In genomic region chr1:16644179-16645043, GRCh38 we compare ENCODE assay signal across 1 cellular context.
TF ChIP-seq lines count a peak whose summit lies in the region.

No MANE protein-coding gene starts in this region.

TF ChIP-seq in HepG2, 621 proteins besides CTCF, POLR2A, EP300 and RAD21 (continued from another document and continues in another):
- peak; percentile 91; the same call in 1 of the 2 replicates for TF ChIP-seq ZBTB39 (CRISPR knock-in tag; IDR thresholded peaks at IDR 0.05)
- TF ChIP-seq KAT8 (CRISPR knock-in tag; IDR thresholded peaks at IDR 0.05), result peak; percentile 98
- TF ChIP-seq ZNF775 (CRISPR knock-in tag; IDR thresholded peaks at IDR 0.05; ENCODE audit: borderline replicate concordance), result peak; percentile 90; the same call in 1 of the 2 replicates
- TF ChIP-seq ZNF10 (CRISPR knock-in tag; IDR thresholded peaks at IDR 0.05; ENCODE audit: borderline replicate concordance, low read depth), result no peak
- TF ChIP-seq HOXA9 (CRISPR knock-in tag; IDR thresholded peaks at IDR 0.05; ENCODE audit: borderline replicate concordance), result no peak
- TF ChIP-seq RBFOX2 (IDR thresholded peaks at IDR 0.05; ENCODE audit: low read depth, low read length), result peak; percentile 99
- TF ChIP-seq ARID4A (CRISPR knock-in tag; IDR thresholded peaks at IDR 0.05; ENCODE audit: borderline replicate concordance), result peak; percentile 98
- peak; percentile 95 for TF ChIP-seq ZNF687 (CRISPR knock-in tag; IDR thresholded peaks at IDR 0.05)
- peak; percentile 95 for TF ChIP-seq REXO4 (CRISPR knock-in tag; IDR thresholded peaks at IDR 0.05; ENCODE audit: borderline replicate concordance)
- peak; percentile 95 for TF ChIP-seq ZKSCAN8 (CRISPR knock-in tag; IDR thresholded peaks at IDR 0.05; ENCODE audit: borderline replicate concordance)
- no peak for TF ChIP-seq TCF7L2 (IDR thresholded peaks at IDR 0.05; ENCODE audit: low read depth, low read length)
- TF ChIP-seq NR2F6 (IDR thresholded peaks at IDR 0.05), result no peak
- peak; percentile 97 for TF ChIP-seq NR2F6 (CRISPR knock-in tag; IDR thresholded peaks at IDR 0.05)
- TF ChIP-seq ONECUT2 (CRISPR knock-in tag; IDR thresholded peaks at IDR 0.05), result peak; percentile 43; the same call in 1 of the 2 replicates
- peak; percentile 99 for TF ChIP-seq SRSF4 (IDR thresholded peaks at IDR 0.05; ENCODE audit: low read depth, low read length, poor library complexity, severe bottlenecking)
- TF ChIP-seq TIGD3 (CRISPR knock-in tag; IDR thresholded peaks at IDR 0.05; ENCODE audit: borderline replicate concordance), result peak; percentile 93
- peak; percentile 94; the same call in 1 of the 2 replicates for TF ChIP-seq ZNF569 (CRISPR knock-in tag; IDR thresholded peaks at IDR 0.05; ENCODE audit: borderline replicate concordance)
- TF ChIP-seq CHD2 (IDR thresholded peaks at IDR 0.05; ENCODE audit: low read depth, low read length), result peak; percentile 91
- TF ChIP-seq NCOA2 (CRISPR knock-in tag; IDR thresholded peaks at IDR 0.05), result peak; percentile 76
- TF ChIP-seq TCF12 (IDR thresholded peaks at IDR 0.05), result no peak
- TF ChIP-seq TCF12 (CRISPR knock-in tag; IDR thresholded peaks at IDR 0.05), result peak; percentile 95
- TF ChIP-seq ATF7-NPFF (CRISPR knock-in tag; IDR thresholded peaks at IDR 0.05; ENCODE audit: low read depth), result peak; percentile 98
- TF ChIP-seq ELF4 (CRISPR knock-in tag; IDR thresholded peaks at IDR 0.05; ENCODE audit: borderline replicate concordance), result peak; percentile 32; the same call in 1 of the 2 replicates
- TF ChIP-seq ZNF761 (CRISPR knock-in tag; conservative IDR thresholded peaks at IDR 0.05), result peak; percentile 83; the same call in 1 of the 2 replicates
- TF ChIP-seq ZNF235 (CRISPR knock-in tag; IDR thresholded peaks at IDR 0.05; ENCODE audit: borderline replicate concordance), result peak; percentile 91; the same call in 1 of the 2 replicates
- peak; percentile 94 for TF ChIP-seq HNRNPK (IDR thresholded peaks at IDR 0.05; ENCODE audit: low read depth, low read length, poor library complexity, severe bottlenecking)
- TF ChIP-seq PCBP1 (IDR thresholded peaks at IDR 0.05; ENCODE audit: borderline replicate concordance, low read depth, low read length), result 0 out of 2 replicates have a peak, but pooled peaks have one; percentile 31
- peak; percentile 99 for TF ChIP-seq ZBTB14 (CRISPR knock-in tag; IDR thresholded peaks at IDR 0.05)
- TF ChIP-seq SOX5 (CRISPR knock-in tag; IDR thresholded peaks at IDR 0.05; ENCODE audit: borderline replicate concordance), result peak; percentile 80; the same call in 1 of the 2 replicates
- peak; percentile 99 for TF ChIP-seq CBFB (CRISPR knock-in tag; IDR thresholded peaks at IDR 0.05)
- peak; percentile 97 for TF ChIP-seq TFE3 (CRISPR knock-in tag; IDR thresholded peaks at IDR 0.05)
- peak; percentile 99; the same call in 1 of the 2 replicates for TF ChIP-seq ZNF747 (CRISPR knock-in tag; IDR thresholded peaks at IDR 0.05; ENCODE audit: borderline replicate concordance)
- TF ChIP-seq BATF2 (CRISPR knock-in tag; IDR thresholded peaks at IDR 0.05), result peak; percentile 88
- TF ChIP-seq ZMAT3 (CRISPR knock-in tag; conservative IDR thresholded peaks at IDR 0.05), result peak; percentile 98
- peak; percentile 27; the same call in 1 of the 2 replicates for TF ChIP-seq ZBTB21 (CRISPR knock-in tag; IDR thresholded peaks at IDR 0.05)
- peak; percentile 63 for TF ChIP-seq TEF (CRISPR knock-in tag; IDR thresholded peaks at IDR 0.05)
- TF ChIP-seq CREB1 (IDR thresholded peaks at IDR 0.05), result peak; percentile 67
- no peak for TF ChIP-seq CREB1 (CRISPR knock-in tag; IDR thresholded peaks at IDR 0.05)
- no peak for TF ChIP-seq TCF7 (IDR thresholded peaks at IDR 0.05; ENCODE audit: low read depth)
- peak; percentile 98 for TF ChIP-seq ARNT2 (CRISPR knock-in tag; IDR thresholded peaks at IDR 0.05; ENCODE audit: low read depth)
- TF ChIP-seq REPIN1 (CRISPR knock-in tag; IDR thresholded peaks at IDR 0.05; ENCODE audit: borderline replicate concordance, low read depth), result peak; percentile 98
- peak; percentile 86 for TF ChIP-seq ZNF121 (CRISPR knock-in tag; IDR thresholded peaks at IDR 0.05)
- no peak for TF ChIP-seq EZH2 (conservative IDR thresholded peaks at IDR 0.05; ENCODE audit: low read depth, low read length)
- TF ChIP-seq LBX2 (CRISPR knock-in tag; IDR thresholded peaks at IDR 0.05; ENCODE audit: borderline replicate concordance), result peak; percentile 82
- TF ChIP-seq ZNF17 (CRISPR knock-in tag; IDR thresholded peaks at IDR 0.05), result no peak; the same call in 1 of the 2 replicates
- TF ChIP-seq MYC (CRISPR knock-in tag; IDR thresholded peaks at IDR 0.05; ENCODE audit: borderline replicate concordance), result peak; percentile 99
- peak; percentile 99 for TF ChIP-seq IRF2 (CRISPR knock-in tag; IDR thresholded peaks at IDR 0.05)
- peak; percentile 99 for TF ChIP-seq ZFX (CRISPR knock-in tag; IDR thresholded peaks at IDR 0.05; ENCODE audit: low read depth)
- peak; percentile 98 for TF ChIP-seq GABPB1 (CRISPR knock-in tag; IDR thresholded peaks at IDR 0.05)
- no peak for TF ChIP-seq MBNL3 (CRISPR knock-in tag; conservative IDR thresholded peaks at IDR 0.05)
- TF ChIP-seq JDP2 (CRISPR knock-in tag; IDR thresholded peaks at IDR 0.05; ENCODE audit: borderline replicate concordance), result no peak; the same call in 1 of the 2 replicates
- TF ChIP-seq SRSF9 (IDR thresholded peaks at IDR 0.05; ENCODE audit: borderline replicate concordance, insufficient read depth, low read depth, low read length, poor library complexity, severe bottlenecking), result no peak
- peak; percentile 99 for TF ChIP-seq ZNF552 (CRISPR knock-in tag; IDR thresholded peaks at IDR 0.05; ENCODE audit: borderline replicate concordance)
